In the genomic region with DNA sequence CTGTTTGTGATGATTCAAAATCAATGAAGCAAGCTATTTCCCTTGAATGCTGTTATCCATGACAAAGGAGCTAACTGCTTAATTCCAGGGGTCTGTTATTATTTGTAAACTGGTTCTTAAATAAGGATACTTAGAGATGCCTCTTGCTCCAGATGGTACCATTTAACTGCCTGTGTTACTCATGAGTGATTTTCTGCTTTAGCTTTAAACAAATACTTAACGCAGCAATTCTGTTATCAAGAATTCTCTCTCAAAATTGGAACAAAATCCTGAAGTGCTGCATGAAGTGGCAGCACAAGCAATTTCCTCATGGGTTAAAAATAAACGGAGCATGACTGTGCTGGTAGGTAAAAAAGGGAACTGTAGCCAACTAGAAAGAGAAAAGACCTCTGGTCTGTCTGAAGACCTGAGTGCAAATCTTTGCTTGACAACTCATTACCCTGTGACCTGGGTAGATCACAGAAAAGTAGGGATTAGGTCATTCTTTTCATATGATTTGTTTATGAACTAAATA, we compare ENCODE assay signal across 9 cellular contexts.
DNase-seq lines count a peak whose midpoint lies in the region; ATAC-seq and TF ChIP-seq lines count a peak whose summit lies in the region.
"Had no signal": no experiment of that assay in that cellular context is flagged by ENCODE, and none has a peak within 500 bp of the region (broad histone marks: within the 10 kb centered on the region; RNA-seq: fewer than 3 reads in every experiment).

No MANE protein-coding gene starts in this region.

- no peak overlapping the region for H3K4me3 ChIP-seq in HUES64 (ENCODE audit: low read length)
- no peak overlapping the region for H3K4me3 ChIP-seq in adipocyte (ENCODE audit: low read length)
- peak overlapping the region in 1 of 3 donors; percentile 17 for H3K4me3 ChIP-seq in skeletal muscle tissue (ENCODE audit: low read length in 3 of 3)
- H3K4me3 ChIP-seq in ascending aorta, result no peak overlapping the region

- peak; percentile 98 for ATAC-seq in GM21576 (IDR thresholded peaks at IDR 0.05; ENCODE audit: unreplicated experiment)

- intact Hi-C loops in ascending aorta (cut with DNase I), result no loop called here

- no peaks in the 10 kb centered on the region for H3K36me3 Mint-ChIP-seq in activated naive CD8-positive, alpha-beta T cell treated with anti-CD3 and anti-CD28 coated beads for 36 hours
- H3K36me3 Mint-ChIP-seq: activated naive CD4-positive, alpha-beta T cell treated with anti-CD3 and anti-CD28 coated beads, Interleukin-2, amount 50 U/mL, for 24 hours had no signal

- no peak overlapping the region for H3K27ac Mint-ChIP-seq in activated naive CD8-positive, alpha-beta T cell treated with anti-CD3 and anti-CD28 coated beads for 36 hours
- H3K27ac Mint-ChIP-seq: activated naive CD4-positive, alpha-beta T cell treated with anti-CD3 and anti-CD28 coated beads, Interleukin-2, amount 50 U/mL, for 24 hours had no signal

- H3K36me3 ChIP-seq in HUES64 (ENCODE audit: insufficient read depth, low read length) (no peaks in the 10 kb centered on the region), adipocyte (ENCODE audit: control insufficient read depth, insufficient read depth, low read length, severe bottlenecking) (no peaks in the 10 kb centered on the region), skeletal muscle tissue (ENCODE audit: control insufficient read depth in 3 of 3, insufficient read depth in 3 of 3, low read length in 3 of 3) (no peaks in the 10 kb centered on the region), ascending aorta (no peaks in the 10 kb centered on the region)

- no peak for TF ChIP-seq CTCF in ascending aorta (IDR thresholded peaks at IDR 0.05)

- DNase-seq in GM03348 (ENCODE audit: low spot score) (peak; percentile 4), adipocyte (ENCODE audit: low read depth) (peak; percentile 36), ascending aorta (ENCODE audit: low spot score in 2 of 2) (no peak)
- no peak for DNase-seq in activated naive CD8-positive, alpha-beta T cell treated with anti-CD3 and anti-CD28 coated beads for 36 hours
- no peak for DNase-seq in stimulated activated CD4-positive, alpha-beta T cell treated with anti-CD3 and anti-CD28 coated beads, Interleukin-1b, Interleukin-23, amount 100 ng/mL, for 48 hours

- no peaks in the 10 kb centered on the region for H3K4me1 Mint-ChIP-seq in activated naive CD8-positive, alpha-beta T cell treated with anti-CD3 and anti-CD28 coated beads for 36 hours
- H3K4me1 Mint-ChIP-seq: activated naive CD4-positive, alpha-beta T cell treated with anti-CD3 and anti-CD28 coated beads, Interleukin-2, amount 50 U/mL, for 24 hours had no signal

- peaks cover 3% of the 10 kb centered on the region for H3K9me3 Mint-ChIP-seq in activated naive CD8-positive, alpha-beta T cell treated with anti-CD3 and anti-CD28 coated beads for 36 hours

- H3K9me3 ChIP-seq in HUES64 (ENCODE audit: insufficient read depth, low read depth, low read length) (peaks cover 8% of the 10 kb centered on the region; the same call in 1 of the 2 replicates), adipocyte (ENCODE audit: control insufficient read depth, low read length) (no peaks in the 10 kb centered on the region), skeletal muscle tissue (ENCODE audit: control insufficient read depth in 3 of 3, low read length in 3 of 3) (no peaks in the 10 kb centered on the region), ascending aorta (no peaks in the 10 kb centered on the region)

- 32% methylated on average over 2 of the region's 2 CpGs for WGBS in HUES64

- H3K4me1 ChIP-seq in HUES64 (ENCODE audit: insufficient read depth, low read length) (peaks cover 34% of the 10 kb centered on the region), adipocyte (ENCODE audit: control insufficient read depth, insufficient read depth, low read length) (no peaks in the 10 kb centered on the region), skeletal muscle tissue (ENCODE audit: control insufficient read depth in 3 of 3, insufficient read depth in 3 of 3, low read length in 3 of 3) (peaks cover 0 to 9% (median 7%) of the 10 kb centered on the region in 3 donors), ascending aorta (no peaks in the 10 kb centered on the region)

- no peak overlapping the region for H3K4me3 Mint-ChIP-seq in activated naive CD8-positive, alpha-beta T cell treated with anti-CD3 and anti-CD28 coated beads for 36 hours
- H3K4me3 Mint-ChIP-seq: activated naive CD4-positive, alpha-beta T cell treated with anti-CD3 and anti-CD28 coated beads, Interleukin-2, amount 50 U/mL, for 24 hours had no signal

- H3K27me3 Mint-ChIP-seq in activated naive CD8-positive, alpha-beta T cell treated with anti-CD3 and anti-CD28 coated beads for 36 hours, result peaks cover 3% of the 10 kb centered on the region

- H3K27ac ChIP-seq in HUES64 (ENCODE audit: low read depth, low read length), result peak overlapping the region; percentile 71
- H3K27ac ChIP-seq in skeletal muscle tissue (ENCODE audit: low read depth, low read length), result peak overlapping the region; percentile 64
- no peak overlapping the region for H3K27ac ChIP-seq in ascending aorta

- H3K27me3 ChIP-seq in HUES64 (ENCODE audit: insufficient read depth, low read length) (no peaks in the 10 kb centered on the region), adipocyte (replicated peaks; ENCODE audit: control insufficient read depth, insufficient read depth, low read length) (no peaks in the 10 kb centered on the region), skeletal muscle tissue (ENCODE audit: control insufficient read depth in 3 of 3, insufficient read depth in 3 of 3, low read length in 3 of 3) (no peaks in the 10 kb centered on the region), ascending aorta (no peaks in the 10 kb centered on the region)

- H3K9ac ChIP-seq in HUES64 (ENCODE audit: low read depth, low read length), result no peak overlapping the region
- no peak overlapping the region for H3K9ac ChIP-seq in adipocyte (ENCODE audit: low read length)
- H3K9ac ChIP-seq in skeletal muscle tissue (ENCODE audit: low read depth in 1 of 3, low read length in 3 of 3), result peak overlapping the region; percentile 24 to 48 (median 34)

Comparison
In these comparisons a context has a peak if more than half of its experiments do, and no peak if none do; other contexts are left out.
1. DNase-seq: peak in GM03348 (single experiment) and adipocyte (single experiment); none in activated naive CD8-positive, alpha-beta T cell treated with anti-CD3 and anti-CD28 coated beads for 36 hours (single experiment), ascending aorta (0 of 2) and stimulated activated CD4-positive, alpha-beta T cell treated with anti-CD3 and anti-CD28 coated beads, Interleukin-1b, Interleukin-23, amount 100 ng/mL, for 48 hours (single experiment).
2. H3K27ac ChIP-seq: peak in HUES64 (single experiment) and skeletal muscle tissue (single experiment); none in ascending aorta (0 of 2).
3. H3K9ac ChIP-seq: peak in skeletal muscle tissue (3 of 3); none in HUES64 (single experiment) and adipocyte (single experiment).